Comparison of ENCODE assay signal across 8 cellular contexts in the genomic region with DNA sequence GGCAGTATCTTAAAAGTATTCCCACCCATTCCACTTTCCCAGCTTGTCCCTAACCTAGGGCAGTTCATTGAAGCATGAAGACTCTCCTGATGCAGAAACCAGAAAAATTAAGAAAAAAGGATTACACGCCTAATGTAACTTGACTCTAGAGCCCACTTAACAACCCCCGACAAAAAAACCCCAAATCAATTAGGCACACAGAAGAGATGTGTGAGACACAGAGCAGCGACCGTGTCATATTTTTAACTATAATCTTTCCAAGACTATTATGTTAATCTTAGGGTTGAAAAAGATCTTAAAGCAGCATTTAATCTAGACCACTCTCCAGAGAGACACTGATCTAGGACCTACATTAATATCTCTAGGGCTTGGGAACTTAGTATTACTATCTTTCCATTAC. TPM values are rescaled to one million over a fixed set of nuclear protein-coding genes. Genes with fewer than 3 reads are reported as not detected.
A peak's percentile ranks its signal among the peaks of the same experiment; 100 is the strongest.
DNase-seq lines count a peak whose midpoint lies in the region; ATAC-seq and TF ChIP-seq lines count a peak whose summit lies in the region.

No MANE protein-coding gene starts in this region.

- CTCF ChIA-PET in Caco-2 (lab: Charles Lee), result interaction anchor here (1.5 to 1.8 kb wide), 2 partner anchors 27 to 77 kb away, joined by 4 to 5 read pairs; no protein-coding TSS in a partner anchor

- TF ChIP-seq CTCF in Caco-2 (IDR thresholded peaks at IDR 0.05; ENCODE audit: insufficient read depth in 1 of 2, low read depth in 1 of 2, low read length in 1 of 2, severe bottlenecking in 1 of 2, unreplicated experiment in 1 of 2) (no peak), NB4 (IDR thresholded peaks at IDR 0.05; ENCODE audit: low read depth, low read length) (no peak), neural progenitor cell (IDR thresholded peaks at IDR 0.05) (no peak)

- H3K27ac ChIP-seq in duodenal mucosa (ENCODE audit: low read depth, low read length) (peak overlapping the region; percentile 98), neural progenitor cell (no peak overlapping the region)

- H3K4me3 Mint-ChIP-seq in Caco-2 (ENCODE audit: unreplicated experiment), result peak overlapping the region; percentile 92
- peak overlapping the region; percentile 96 for H3K4me3 Mint-ChIP-seq in neural progenitor cell

- ATAC-seq in HG03342 (IDR thresholded peaks at IDR 0.05; ENCODE audit: unreplicated experiment), result no peak

- BruUV-seq in Caco-2 (replicated peaks; lab: Mats Ljungman, UMichigan), result TSS peak; percentile 39

- H3K27me3 Mint-ChIP-seq in Caco-2 (ENCODE audit: insufficient read depth, unreplicated experiment) (no peaks in the 10 kb centered on the region), neural progenitor cell (ENCODE audit: insufficient read depth, low read depth) (no peaks in the 10 kb centered on the region)

- H3K79me2 ChIP-seq in neural progenitor cell (ENCODE audit: low read depth), result peaks cover 63% of the 10 kb centered on the region

- H3K4me2 ChIP-seq in neural progenitor cell, result peak overlapping the region; percentile 89

- peaks cover 5% of the 10 kb centered on the region for H3F3A ChIP-seq in neural progenitor cell (ENCODE audit: low read depth)

- H3K4me1 Mint-ChIP-seq in Caco-2 (ENCODE audit: low read depth, unreplicated experiment) (peaks cover 12% of the 10 kb centered on the region), neural progenitor cell (peaks cover 15% of the 10 kb centered on the region)

- H3K36me3 ChIP-seq in Caco-2 (ENCODE audit: control insufficient read depth, insufficient read depth, low read length) (no peaks in the 10 kb centered on the region), duodenal mucosa (ENCODE audit: control insufficient read depth in 1 of 2, insufficient read depth in 2 of 2, low read length in 2 of 2) (no peaks in the 10 kb centered on the region), neural progenitor cell (no peaks in the 10 kb centered on the region)

- TF ChIP-seq POLR2A in NB4 (IDR thresholded peaks at IDR 0.05; ENCODE audit: extremely low read depth, insufficient read length), result no peak

- H3K27ac Mint-ChIP-seq in Caco-2 (ENCODE audit: unreplicated experiment) (peak overlapping the region; percentile 95), neural progenitor cell (peak overlapping the region; percentile 100)

- POLR2A ChIA-PET in Caco-2 (lab: Charles Lee), result interaction anchor here (0.6 kb wide), 1 partner anchor 30 kb away, joined by 3 read pairs; no protein-coding TSS in a partner anchor

- no peaks in the 10 kb centered on the region for H3K9me3 Mint-ChIP-seq in Caco-2 (ENCODE audit: unreplicated experiment)
- no peaks in the 10 kb centered on the region for H3K9me3 Mint-ChIP-seq in neural progenitor cell

- peaks cover 22% of the 10 kb centered on the region for H3K36me3 Mint-ChIP-seq in Caco-2 (ENCODE audit: insufficient read depth, unreplicated experiment)
- H3K36me3 Mint-ChIP-seq in neural progenitor cell, result peaks cover 22% of the 10 kb centered on the region

- no peak overlapping the region for H2AFZ ChIP-seq in neural progenitor cell (replicated peaks)

- H3K9ac ChIP-seq in duodenal mucosa (ENCODE audit: low read depth in 1 of 2, low read length in 2 of 2), result peak overlapping the region; percentile 97 to 98
- H3K9ac ChIP-seq in neural progenitor cell, result peak overlapping the region; percentile 97

- peaks cover 37% of the 10 kb centered on the region for H3K4me1 ChIP-seq in Caco-2
- H3K4me1 ChIP-seq in duodenal mucosa (ENCODE audit: control insufficient read depth in 1 of 2, insufficient read depth in 2 of 2, low read length in 2 of 2), result peaks cover 17 to 25% of the 10 kb centered on the region in 2 donors
- H3K4me1 ChIP-seq in neural progenitor cell, result peaks cover 12% of the 10 kb centered on the region

- intact Hi-C loops in Caco-2 (cut with micrococcal nuclease; ENCODE audit: unreplicated experiment), result loop anchor here (2.0 kb wide), 1 partner anchor 76 kb away; no protein-coding TSS in a partner anchor

- H4K20me1 ChIP-seq in neural progenitor cell (ENCODE audit: low read depth), result peaks cover 58% of the 10 kb centered on the region

- H3K9me3 ChIP-seq in Caco-2 (no peaks in the 10 kb centered on the region), duodenal mucosa (ENCODE audit: control insufficient read depth in 1 of 2, low read length in 2 of 2) (no peaks in the 10 kb centered on the region), neural progenitor cell (ENCODE audit: low read depth) (no peaks in the 10 kb centered on the region)

- H3K4me3 ChIP-seq in Caco-2 (ENCODE audit: low read depth, low read length), result peak overlapping the region; percentile 74
- peak overlapping the region; percentile 79 for H3K4me3 ChIP-seq in NB4 (ENCODE audit: low read depth, low read length)
- peak overlapping the region; percentile 83 to 94 for H3K4me3 ChIP-seq in duodenal mucosa (ENCODE audit: low read depth in 1 of 2, low read length in 2 of 2)
- H3K4me3 ChIP-seq in neural progenitor cell, result peak overlapping the region; percentile 85

- DNase-seq in Caco-2, result no peak
- DNase-seq in NB4 (ENCODE audit: low read depth), result peak; percentile 6
- DNase-seq in neural progenitor cell (ENCODE audit: low spot score), result peak; percentile 19
- DNase-seq in ecto neural progenitor cell (ENCODE audit: low spot score), result no peak
- DNase-seq in NCI-H187 treated with DMSO at 0.1 percent for 48 hours (lab: John Stamatoyannopoulos, UW), result no peak
- DNase-seq in H4 (ENCODE audit: low spot score), result no peak

- H3K27me3 ChIP-seq in Caco-2 (replicated peaks; ENCODE audit: control insufficient read depth, insufficient read depth, low read length), result no peaks in the 10 kb centered on the region
- H3K27me3 ChIP-seq in duodenal mucosa (ENCODE audit: control insufficient read depth in 1 of 2, insufficient read depth in 2 of 2, low read length in 2 of 2), result no peaks in the 10 kb centered on the region
- H3K27me3 ChIP-seq in neural progenitor cell, result no peaks in the 10 kb centered on the region

RNA-seq across cellular contexts. Expression of a gene that starts 1.3 kb away (rescaled TPM):
- total RNA-seq in Caco-2 (2022) (101 and 109 TPM in 2 replicates), neural progenitor cell (ENCODE audit: low replicate concordance) (73.0 and 108 TPM in 2 replicates)
- 19.7 and 31.8 TPM in 2 replicates for total RNA-seq in H4 (2014; rRNA removed; shearing (Covaris generic))

Comparison
In these comparisons a context has a peak if more than half of its experiments do, and no peak if none do; other contexts are left out.
1. DNase-seq: peak in NB4 (single experiment) and neural progenitor cell (single experiment); none in Caco-2 (0 of 2), ecto neural progenitor cell (single experiment), NCI-H187 treated with DMSO at 0.1 percent for 48 hours (single experiment) and H4 (single experiment).
2. Peak in every context shown above with its lines, with median percentiles within 50 percentile points of each other: H3K4me3 ChIP-seq.